15 cellular contexts compared by ENCODE assay signal in genomic region chr7:90229728-90230127, GRCh38. TPM values are rescaled to one million over a fixed set of nuclear protein-coding genes. Genes with fewer than 3 reads are reported as not detected.
"Had no signal": no experiment of that assay in that cellular context is flagged by ENCODE, and none has a peak within 500 bp of the region (broad histone marks: within the 10 kb centered on the region; RNA-seq: fewer than 3 reads in every experiment).

No MANE protein-coding gene starts in this region.

- DNase-seq: activated CD4-positive, CD25-positive, alpha-beta regulatory T cell treated with anti-CD3 and anti-CD28 coated beads, Interleukin-2, amount 50 U/mL, for 72 hours; activated naive CD4-positive, alpha-beta T cell; anterior cingulate cortex; endodermal cell; heart right ventricle; islet precursor cell; left ventricle myocardium superior; nephron progenitor cell; psoas muscle; stimulated activated CD4-positive, alpha-beta T cell treated with anti-CD3 and anti-CD28 coated beads, Interleukin-1b, Interleukin-23, amount 100 ng/mL, for 48 hours; tibial artery had no signal

- H3K36me3 ChIP-seq: breast epithelium, heart right ventricle, vagina had no signal

- H3K27me3 ChIP-seq: breast epithelium, heart right ventricle, tibial artery, vagina had no signal

- ATAC-seq: heart right ventricle, left ventricle myocardium superior, psoas muscle, sciatic nerve had no signal

- H3K4me1 ChIP-seq: breast epithelium, heart right ventricle, psoas muscle, tibial artery, vagina had no signal

- H3K27ac ChIP-seq: breast epithelium, heart right ventricle, psoas muscle, tibial artery, vagina had no signal

- H3K9me3 ChIP-seq: breast epithelium, heart right ventricle, psoas muscle, tibial artery, vagina had no signal

- H3K4me3 ChIP-seq: breast epithelium, heart right ventricle, psoas muscle, tibial artery, vagina had no signal

RNA-seq across cellular contexts. Expression of gene STEAP2, which starts 18.2 kb away (rescaled TPM):
- total RNA-seq: activated CD8-positive, alpha-beta memory T cell treated with anti-CD3 and anti-CD28 coated beads for 36 hours had no signal
